In the genomic region with DNA sequence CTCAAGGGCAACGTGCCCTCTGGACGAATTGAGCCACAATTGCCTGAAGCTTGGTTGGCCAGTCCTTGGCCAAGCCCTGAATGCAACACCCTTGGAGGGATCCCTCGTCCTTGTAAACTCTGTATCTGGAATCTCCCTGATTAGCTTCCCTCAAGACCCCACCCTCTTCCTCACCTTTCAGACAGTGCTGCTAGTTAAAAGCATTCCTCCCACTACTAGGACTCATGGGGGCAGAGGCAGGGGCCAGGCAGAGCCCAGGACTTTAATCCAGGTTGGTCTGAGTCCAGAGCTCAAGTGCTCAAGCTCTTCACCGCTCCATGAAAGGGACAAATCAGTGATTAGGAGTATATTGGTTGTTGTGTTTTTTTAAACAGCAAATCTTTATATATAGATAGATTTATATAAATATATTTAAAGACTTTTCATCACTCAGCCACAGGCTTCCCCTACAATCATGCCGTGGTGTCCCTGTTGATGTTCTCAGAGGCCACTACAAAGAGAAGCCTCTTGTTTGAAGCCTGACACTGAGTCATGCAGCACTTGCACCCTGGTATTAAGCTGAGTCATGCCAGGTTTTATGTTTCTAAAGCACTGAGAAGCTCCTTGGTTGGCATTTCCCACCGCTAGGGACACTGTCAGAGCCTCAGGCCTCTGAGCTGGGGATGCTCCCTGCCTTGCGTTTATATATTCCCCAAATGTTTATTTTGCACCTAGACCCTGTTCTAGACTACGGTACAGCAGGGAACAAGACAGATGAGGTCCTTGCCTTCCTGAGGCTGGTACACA, we compare ENCODE assay signal across 13 cellular contexts. TPM values are rescaled to one million over a fixed set of nuclear protein-coding genes. Genes with fewer than 3 reads are reported as not detected.
A peak's percentile ranks its signal among the peaks of the same experiment; 100 is the strongest.
DNase-seq lines count a peak whose midpoint lies in the region; ATAC-seq and TF ChIP-seq lines count a peak whose summit lies in the region.
"Had no signal": no experiment of that assay in that cellular context is flagged by ENCODE, and none has a peak within 500 bp of the region (broad histone marks: within the 10 kb centered on the region; RNA-seq: fewer than 3 reads in every experiment).

No MANE protein-coding gene starts in this region.

- no peaks in the 10 kb centered on the region for H3K4me1 ChIP-seq in GM23338 (ENCODE audit: insufficient read depth)

- peak; percentile 15 for DNase-seq in GM23338 (ENCODE audit: low spot score)
- peak; percentile 90 for DNase-seq in NCI-H460 (ENCODE audit: extremely low read depth, low read depth)
- peak; percentile 48 for DNase-seq in dedifferentiated amniotic fluid mesenchymal stem cell (ENCODE audit: extremely low spot score)
- DNase-seq in osteocyte (ENCODE audit: extremely low spot score, unreplicated experiment), result no peak
- no peak for DNase-seq in DMS79 treated with DMSO at 0.1 percent for 48 hours (lab: John Stamatoyannopoulos, UW)
- no peak for DNase-seq in T-helper 9 cell
- DNase-seq: activated CD4-positive, alpha-beta memory T cell treated with anti-CD3 and anti-CD28 coated beads for 36 hours; activated naive CD4-positive, alpha-beta T cell treated with Interleukin-2 at 50 U/mL for 16 hours; COR-L47; NCI-H1417; testis had no signal

- no peak for ATAC-seq in GM23338
- ATAC-seq in stimulated activated memory B cell treated with anti-CD40 and anti-IgM and Interleukin-4, amounts not matched to agents 10 μg/mL and 1 μg/mL and 100 μg/mL, for 72 hours, result no peak

- H3K27ac ChIP-seq in GM23338 (ENCODE audit: low read depth), result no peak overlapping the region
- H3K27ac ChIP-seq: testis had no signal

- no peak overlapping the region for H3K4me3 Mint-ChIP-seq in GM23338
- H3K4me3 Mint-ChIP-seq in osteocyte (ENCODE audit: unreplicated experiment), result no peak overlapping the region
- H3K4me3 Mint-ChIP-seq in stimulated activated memory B cell treated with anti-CD40 and anti-IgM and Interleukin-4, amounts not matched to agents 10 μg/mL and 1 μg/mL and 100 μg/mL, for 72 hours, result no peak overlapping the region
- H3K4me3 Mint-ChIP-seq: activated CD4-positive, alpha-beta memory T cell treated with anti-CD3 and anti-CD28 coated beads for 36 hours had no signal

- H3K4me2 ChIP-seq in GM23338, result no peak overlapping the region

- no peak for TF ChIP-seq CTCF in GM23338 (conservative IDR thresholded peaks at IDR 0.05; ENCODE audit: low read depth in 2 of 2)
- TF ChIP-seq CTCF in osteocyte (IDR thresholded peaks at IDR 0.05), result peak; percentile 20

- no peak overlapping the region for H3K27ac Mint-ChIP-seq in GM23338
- no peak overlapping the region for H3K27ac Mint-ChIP-seq in osteocyte (ENCODE audit: unreplicated experiment)
- no peak overlapping the region for H3K27ac Mint-ChIP-seq in stimulated activated memory B cell treated with anti-CD40 and anti-IgM and Interleukin-4, amounts not matched to agents 10 μg/mL and 1 μg/mL and 100 μg/mL, for 72 hours
- H3K27ac Mint-ChIP-seq: activated CD4-positive, alpha-beta memory T cell treated with anti-CD3 and anti-CD28 coated beads for 36 hours had no signal

- H3F3A ChIP-seq in GM23338 (replicated peaks; ENCODE audit: low read depth), result no peaks in the 10 kb centered on the region

- no peaks in the 10 kb centered on the region for H3K4me1 Mint-ChIP-seq in GM23338
- H3K4me1 Mint-ChIP-seq in osteocyte (ENCODE audit: unreplicated experiment), result no peaks in the 10 kb centered on the region
- H3K4me1 Mint-ChIP-seq in stimulated activated memory B cell treated with anti-CD40 and anti-IgM and Interleukin-4, amounts not matched to agents 10 μg/mL and 1 μg/mL and 100 μg/mL, for 72 hours, result no peaks in the 10 kb centered on the region

- H3K9me2 ChIP-seq in GM23338 (ENCODE audit: insufficient read depth), result no peaks in the 10 kb centered on the region

- no peaks in the 10 kb centered on the region for H4K20me1 ChIP-seq in GM23338 (replicated peaks; ENCODE audit: insufficient read depth)

- no peaks in the 10 kb centered on the region for H3K79me2 ChIP-seq in GM23338 (replicated peaks; ENCODE audit: insufficient read depth)

- no peak overlapping the region for H2AFZ ChIP-seq in GM23338

- H3K27me3 Mint-ChIP-seq in GM23338 (ENCODE audit: insufficient read depth, low read depth, poor library complexity), result peaks cover 6% of the 10 kb centered on the region
- peaks cover 14% of the 10 kb centered on the region for H3K27me3 Mint-ChIP-seq in osteocyte (ENCODE audit: unreplicated experiment)
- no peaks in the 10 kb centered on the region for H3K27me3 Mint-ChIP-seq in stimulated activated memory B cell treated with anti-CD40 and anti-IgM and Interleukin-4, amounts not matched to agents 10 μg/mL and 1 μg/mL and 100 μg/mL, for 72 hours

- no peak overlapping the region for H3K4me3 ChIP-seq in GM23338
- H3K4me3 ChIP-seq: testis had no signal

- peaks cover 33% of the 10 kb centered on the region for H3K9me3 Mint-ChIP-seq in GM23338
- no peaks in the 10 kb centered on the region for H3K9me3 Mint-ChIP-seq in osteocyte (ENCODE audit: unreplicated experiment)
- H3K9me3 Mint-ChIP-seq in stimulated activated memory B cell treated with anti-CD40 and anti-IgM and Interleukin-4, amounts not matched to agents 10 μg/mL and 1 μg/mL and 100 μg/mL, for 72 hours, result peaks cover 16% of the 10 kb centered on the region

- no peaks in the 10 kb centered on the region for H3K36me3 ChIP-seq in GM23338 (ENCODE audit: insufficient read depth)

- H3K27me3 ChIP-seq in GM23338 (ENCODE audit: insufficient read depth), result no peaks in the 10 kb centered on the region
- H3K27me3 ChIP-seq: testis had no signal

- peaks cover 4% of the 10 kb centered on the region; the same call in 2 of the 3 replicates for H3K36me3 Mint-ChIP-seq in GM23338 (ENCODE audit: low read depth)
- H3K36me3 Mint-ChIP-seq in osteocyte (ENCODE audit: unreplicated experiment), result no peaks in the 10 kb centered on the region
- no peaks in the 10 kb centered on the region for H3K36me3 Mint-ChIP-seq in stimulated activated memory B cell treated with anti-CD40 and anti-IgM and Interleukin-4, amounts not matched to agents 10 μg/mL and 1 μg/mL and 100 μg/mL, for 72 hours
- H3K36me3 Mint-ChIP-seq: activated CD4-positive, alpha-beta memory T cell treated with anti-CD3 and anti-CD28 coated beads for 36 hours had no signal

TF ChIP-seq in GM23338, 12 proteins besides CTCF, POLR2A, EP300 and RAD21 (continues in another document):
- TF ChIP-seq CREB1 (CRISPR knock-in tag; IDR thresholded peaks at IDR 0.05; ENCODE audit: low read depth) (no peak), JUNB (IDR thresholded peaks at IDR 0.05; ENCODE audit: unreplicated experiment) (no peak), STAT1 (IDR thresholded peaks at IDR 0.05; ENCODE audit: unreplicated experiment) (no peak), NANOG (IDR thresholded peaks at IDR 0.05; ENCODE audit: borderline replicate concordance) (no peak)
- TF ChIP-seq, protein P1, sequence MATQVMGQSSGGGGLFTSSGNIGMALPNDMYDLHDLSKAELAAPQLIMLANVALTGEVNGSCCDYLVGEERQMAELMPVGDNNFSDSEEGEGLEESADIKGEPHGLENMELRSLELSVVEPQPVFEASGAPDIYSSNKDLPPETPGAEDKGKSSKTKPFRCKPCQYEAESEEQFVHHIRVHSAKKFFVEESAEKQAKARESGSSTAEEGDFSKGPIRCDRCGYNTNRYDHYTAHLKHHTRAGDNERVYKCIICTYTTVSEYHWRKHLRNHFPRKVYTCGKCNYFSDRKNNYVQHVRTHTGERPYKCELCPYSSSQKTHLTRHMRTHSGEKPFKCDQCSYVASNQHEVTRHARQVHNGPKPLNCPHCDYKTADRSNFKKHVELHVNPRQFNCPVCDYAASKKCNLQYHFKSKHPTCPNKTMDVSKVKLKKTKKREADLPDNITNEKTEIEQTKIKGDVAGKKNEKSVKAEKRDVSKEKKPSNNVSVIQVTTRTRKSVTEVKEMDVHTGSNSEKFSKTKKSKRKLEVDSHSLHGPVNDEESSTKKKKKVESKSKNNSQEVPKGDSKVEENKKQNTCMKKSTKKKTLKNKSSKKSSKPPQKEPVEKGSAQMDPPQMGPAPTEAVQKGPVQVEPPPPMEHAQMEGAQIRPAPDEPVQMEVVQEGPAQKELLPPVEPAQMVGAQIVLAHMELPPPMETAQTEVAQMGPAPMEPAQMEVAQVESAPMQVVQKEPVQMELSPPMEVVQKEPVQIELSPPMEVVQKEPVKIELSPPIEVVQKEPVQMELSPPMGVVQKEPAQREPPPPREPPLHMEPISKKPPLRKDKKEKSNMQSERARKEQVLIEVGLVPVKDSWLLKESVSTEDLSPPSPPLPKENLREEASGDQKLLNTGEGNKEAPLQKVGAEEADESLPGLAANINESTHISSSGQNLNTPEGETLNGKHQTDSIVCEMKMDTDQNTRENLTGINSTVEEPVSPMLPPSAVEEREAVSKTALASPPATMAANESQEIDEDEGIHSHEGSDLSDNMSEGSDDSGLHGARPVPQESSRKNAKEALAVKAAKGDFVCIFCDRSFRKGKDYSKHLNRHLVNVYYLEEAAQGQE (IDR thresholded peaks at IDR 0.05; ENCODE audit: unreplicated experiment), result no peak

RNA-seq across cellular contexts. Expression of a gene that starts 53.8 kb away (rescaled TPM):
- total RNA-seq in GM23338 (2014; rRNA removed; shearing (Covaris generic)), result 0.97 TPM in 1 of 2 replicates, not detected in the other
- polyA plus RNA-seq in GM23338 (2016; fragmentation: Nextera tagmentation; extraction: Ambion mirVana), result 0.27 and 0.35 TPM in 2 replicates
- 4.2 and 4.7 TPM in 2 replicates for total RNA-seq in NCI-H460 (2014; rRNA removed; shearing (Covaris generic))
- 10.3 and 13.1 TPM in 2 replicates for polyA plus RNA-seq in NCI-H460 (2014; cell fraction: nucleus; rRNA removed)
- total RNA-seq in osteocyte, result not detected in 2 replicates
- total RNA-seq: activated CD4-positive, alpha-beta memory T cell treated with anti-CD3 and anti-CD28 coated beads for 36 hours; T-helper 2 cell treated with Interferon-gamma antibody and Interleukin-4, amounts not matched to agents 100 ng/mL and 5 ng/mL, for 36 hours had no signal

Comparison
In these comparisons a context has a peak if more than half of its experiments do, and no peak if none do; other contexts are left out.
1. DNase-seq: peak in GM23338 (single experiment), NCI-H460 (single experiment) and dedifferentiated amniotic fluid mesenchymal stem cell (single experiment); none in osteocyte (single experiment), DMS79 treated with DMSO at 0.1 percent for 48 hours (single experiment) and T-helper 9 cell (single experiment).